8 cellular contexts compared by ENCODE assay signal in genomic region chr20:44586289-44586911, GRCh38. TPM values are rescaled to one million over a fixed set of nuclear protein-coding genes. Genes with fewer than 3 reads are reported as not detected.
DNase-seq lines count a peak whose midpoint lies in the region; ATAC-seq and TF ChIP-seq lines count a peak whose summit lies in the region.

No MANE protein-coding gene starts in this region.

- TF ChIP-seq EP300 in tibial nerve (IDR thresholded peaks at IDR 0.05): no peak

- peak overlapping the region; percentile 1 for H3K27ac ChIP-seq in cingulate gyrus (ENCODE audit: low read depth, low read length)
- peak overlapping the region in 1 of 4 donors; percentile 77 for H3K27ac ChIP-seq in tibial nerve

- no peak for TF ChIP-seq POLR2A in tibial nerve (IDR thresholded peaks at IDR 0.05)

- WGBS in tibial nerve, 2 donors: 66 to 73% methylated on average over 3 of the region's 3 CpGs

- no peaks in the 10 kb centered on the region for H3K9me3 ChIP-seq in tibial nerve

- H3K27me3 ChIP-seq in tibial nerve: no peaks in the 10 kb centered on the region

- DNase-seq in GDM1 (lab: John Stamatoyannopoulos, UW): peak; percentile 29
- no peak for DNase-seq in NCI-H187 treated with DMSO at 0.1 percent for 48 hours (lab: John Stamatoyannopoulos, UW)
- DNase-seq in tibial nerve (ENCODE audit: low spot score in 2 of 2): no peak
- no peak for DNase-seq in activated CD4-positive, alpha-beta T cell treated with anti-CD3 and anti-CD28 coated beads, Interleukin-2, amount 50 U/mL, for 48 hours

- no peak for TF ChIP-seq CTCF in tibial nerve (IDR thresholded peaks at IDR 0.05)

- ATAC-seq in GM19351 (IDR thresholded peaks at IDR 0.05; ENCODE audit: unreplicated experiment) (peak; percentile 68), HG03175 (IDR thresholded peaks at IDR 0.05; ENCODE audit: unreplicated experiment) (peak; percentile 80), HG03045 (IDR thresholded peaks at IDR 0.05; ENCODE audit: unreplicated experiment) (no peak)

- peaks cover 0 to 18% (median 0%) of the 10 kb centered on the region in 3 donors for H3K36me3 ChIP-seq in tibial nerve

- H3K4me3 ChIP-seq in tibial nerve: no peak overlapping the region

- peaks cover 0 to 38% (median 10%) of the 10 kb centered on the region in 4 donors for H3K4me1 ChIP-seq in tibial nerve

RNA-seq across cellular contexts. Expression of gene PKIG, which starts 4.0 kb away (rescaled TPM):
- 100 to 1,000 TPM in 2 of 4 donors, 10 to 100 TPM in 2; 78.2 to 108 (median 91.5) TPM for total RNA-seq in tibial nerve
